1 cellular context compared by ENCODE assay signal in the genomic region with DNA sequence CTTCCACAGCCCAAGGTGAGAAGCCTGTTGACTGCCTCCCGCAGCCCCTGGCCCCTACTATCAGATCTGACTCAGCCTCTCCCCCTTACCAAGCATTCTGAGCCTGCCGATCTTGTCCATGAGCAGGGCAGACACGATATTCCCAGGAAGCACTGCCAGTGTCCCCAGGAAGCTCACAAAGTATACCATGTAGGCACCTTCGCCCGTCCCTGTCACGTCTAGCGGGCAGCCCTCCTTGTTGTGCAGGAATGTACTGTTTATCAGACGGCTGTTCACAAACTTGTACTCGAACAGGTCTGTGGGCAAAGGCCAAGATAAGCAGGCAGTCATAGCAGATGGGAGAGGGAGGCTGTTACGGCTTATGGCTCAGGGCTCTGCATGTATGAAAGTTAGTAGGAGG.
TF ChIP-seq lines count a peak whose summit lies in the region.

No MANE protein-coding gene starts in this region.

TF ChIP-seq in HepG2, 621 proteins besides CTCF, POLR2A, EP300 and RAD21:
- no peak for TF ChIP-seq HMG20A (CRISPR knock-in tag; IDR thresholded peaks at IDR 0.05; ENCODE audit: borderline replicate concordance)
- no peak for TF ChIP-seq MBNL3 (CRISPR knock-in tag; conservative IDR thresholded peaks at IDR 0.05)
- no peak for TF ChIP-seq DR1 (CRISPR knock-in tag; IDR thresholded peaks at IDR 0.05)
- no peak for TF ChIP-seq ZNF644 (CRISPR knock-in tag; IDR thresholded peaks at IDR 0.05; ENCODE audit: low read depth)
- no peak for TF ChIP-seq NRL (CRISPR knock-in tag; IDR thresholded peaks at IDR 0.05; ENCODE audit: borderline replicate concordance)
